Comparison of ENCODE assay signal across 8 cellular contexts in the genomic region with DNA sequence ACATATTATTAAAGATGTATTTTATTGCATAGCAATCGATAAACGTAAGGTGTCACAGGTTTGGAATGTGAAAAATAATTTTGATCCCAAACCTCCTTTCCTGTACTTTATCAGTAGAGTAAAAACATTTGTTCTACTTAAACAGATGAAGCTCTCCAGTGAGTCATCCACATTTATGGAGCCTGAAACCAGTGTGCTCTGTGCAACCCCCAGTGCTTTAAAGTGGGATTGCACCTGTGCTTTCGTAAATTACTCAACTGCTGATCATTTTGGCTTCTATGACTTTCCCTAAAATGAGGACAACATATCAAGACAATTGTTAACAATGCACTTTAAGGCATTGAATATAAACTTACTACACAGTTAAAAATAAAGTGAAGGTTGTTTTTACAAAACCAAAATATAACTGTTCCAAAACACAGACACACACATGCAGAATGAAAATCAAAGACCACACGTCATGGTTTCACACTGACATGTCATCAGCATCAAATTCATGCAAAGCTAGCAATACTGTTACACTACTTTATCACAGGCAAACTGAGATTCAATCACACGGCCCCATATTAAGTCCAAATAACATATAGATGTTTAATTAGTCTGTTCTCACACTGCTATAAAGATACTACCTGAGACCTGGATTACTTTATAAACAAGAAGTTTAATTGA. TPM values are rescaled to one million over a fixed set of nuclear protein-coding genes. Genes with fewer than 3 reads are reported as not detected.
DNase-seq lines count a peak whose midpoint lies in the region; ATAC-seq and TF ChIP-seq lines count a peak whose summit lies in the region.

No MANE protein-coding gene starts in this region.

- no peak for TF ChIP-seq EP300 in suprapubic skin (IDR thresholded peaks at IDR 0.05)

- no peak overlapping the region for H3K27ac Mint-ChIP-seq in WTC11

- H3K27me3 ChIP-seq in suprapubic skin, result no peaks in the 10 kb centered on the region

- TF ChIP-seq POLR2A in suprapubic skin (IDR thresholded peaks at IDR 0.05), result no peak

- no peaks in the 10 kb centered on the region for H3K9me3 ChIP-seq in suprapubic skin

- H3K4me3 Mint-ChIP-seq in WTC11, result no peak overlapping the region

- 85% methylated on average over 5 of the region's 5 CpGs for WGBS in suprapubic skin

- ATAC-seq in WTC11, result peak; percentile 68

- CTCF ChIA-PET in WTC11 (lab: Charles Lee), result interaction anchor here (0.7 to 1.5 kb wide), 5 partner anchors 9 to 350 kb away, joined by 3 to 7 read pairs (median 4); a partner anchor contains a TSS

- no peaks in the 10 kb centered on the region for H3K4me1 Mint-ChIP-seq in WTC11

- H3K27ac ChIP-seq in suprapubic skin, result no peak overlapping the region

- peaks cover 81% of the 10 kb centered on the region for H3K36me3 ChIP-seq in suprapubic skin

- peaks cover 16% of the 10 kb centered on the region for H3K9me3 Mint-ChIP-seq in WTC11

- 0 out of 2 replicates have a peak, but pooled peaks have one; percentile 15 for TF ChIP-seq CTCF in WTC11 (IDR thresholded peaks at IDR 0.05)
- TF ChIP-seq CTCF in suprapubic skin (IDR thresholded peaks at IDR 0.05), result peak; percentile 10 to 67

- H3K4me1 ChIP-seq in suprapubic skin, result no peaks in the 10 kb centered on the region

- H3K27me3 Mint-ChIP-seq in WTC11 (ENCODE audit: low read depth), result peaks cover 5% of the 10 kb centered on the region; the same call in 1 of the 2 replicates

- peak; percentile 69 for DNase-seq in EL
- DNase-seq in HPDE6-E6E7 (ENCODE audit: extremely low spot score), result peak; percentile 52
- DNase-seq in WTC11 (ENCODE audit: low spot score), result no peak
- peak; percentile 79 for DNase-seq in hepatic stellate cell (ENCODE audit: low spot score)
- no peak for DNase-seq in suprapubic skin (ENCODE audit: low spot score in 2 of 2)
- DNase-seq in ecto neural progenitor cell (ENCODE audit: low spot score), result no peak
- DNase-seq in pons (ENCODE audit: low spot score), result no peak
- DNase-seq in activated CD4-positive, alpha-beta T cell treated with anti-CD3 and anti-CD28 coated beads, Interleukin-2, amount 50 U/mL, for 1 hour, result no peak

- peaks cover 68% of the 10 kb centered on the region for H3K36me3 Mint-ChIP-seq in WTC11

- no peak overlapping the region for H3K4me3 ChIP-seq in suprapubic skin

- POLR2A ChIA-PET in WTC11 (lab: Charles Lee), result no interaction called here

TF ChIP-seq in WTC11, 78 proteins besides CTCF, POLR2A, EP300 and RAD21:
- TF ChIP-seq RELA (CRISPR knock-in tag; IDR thresholded peaks at IDR 0.05; ENCODE audit: borderline replicate concordance) (no peak), CREM (CRISPR knock-in tag; IDR thresholded peaks at IDR 0.05) (no peak), NR3C1 (CRISPR knock-in tag; conservative IDR thresholded peaks at IDR 0.05; ENCODE audit: low read depth) (no peak), TEAD1 (CRISPR knock-in tag; IDR thresholded peaks at IDR 0.05) (no peak), MXD4 (CRISPR knock-in tag; IDR thresholded peaks at IDR 0.05; ENCODE audit: borderline replicate concordance) (no peak), FOXJ3 (CRISPR knock-in tag; IDR thresholded peaks at IDR 0.05; ENCODE audit: borderline replicate concordance) (no peak), GABPB1 (CRISPR knock-in tag; IDR thresholded peaks at IDR 0.05) (no peak), SMAD4 (CRISPR knock-in tag; IDR thresholded peaks at IDR 0.05) (no peak), ATF1 (CRISPR knock-in tag; IDR thresholded peaks at IDR 0.05) (no peak), TP53 (CRISPR knock-in tag; IDR thresholded peaks at IDR 0.05) (no peak), ZNF219 (CRISPR knock-in tag; IDR thresholded peaks at IDR 0.05; ENCODE audit: borderline replicate concordance) (no peak), ZNF232 (CRISPR knock-in tag; IDR thresholded peaks at IDR 0.05) (no peak), EMX1 (CRISPR knock-in tag; IDR thresholded peaks at IDR 0.05) (no peak)
- TF ChIP-seq, protein P1, sequence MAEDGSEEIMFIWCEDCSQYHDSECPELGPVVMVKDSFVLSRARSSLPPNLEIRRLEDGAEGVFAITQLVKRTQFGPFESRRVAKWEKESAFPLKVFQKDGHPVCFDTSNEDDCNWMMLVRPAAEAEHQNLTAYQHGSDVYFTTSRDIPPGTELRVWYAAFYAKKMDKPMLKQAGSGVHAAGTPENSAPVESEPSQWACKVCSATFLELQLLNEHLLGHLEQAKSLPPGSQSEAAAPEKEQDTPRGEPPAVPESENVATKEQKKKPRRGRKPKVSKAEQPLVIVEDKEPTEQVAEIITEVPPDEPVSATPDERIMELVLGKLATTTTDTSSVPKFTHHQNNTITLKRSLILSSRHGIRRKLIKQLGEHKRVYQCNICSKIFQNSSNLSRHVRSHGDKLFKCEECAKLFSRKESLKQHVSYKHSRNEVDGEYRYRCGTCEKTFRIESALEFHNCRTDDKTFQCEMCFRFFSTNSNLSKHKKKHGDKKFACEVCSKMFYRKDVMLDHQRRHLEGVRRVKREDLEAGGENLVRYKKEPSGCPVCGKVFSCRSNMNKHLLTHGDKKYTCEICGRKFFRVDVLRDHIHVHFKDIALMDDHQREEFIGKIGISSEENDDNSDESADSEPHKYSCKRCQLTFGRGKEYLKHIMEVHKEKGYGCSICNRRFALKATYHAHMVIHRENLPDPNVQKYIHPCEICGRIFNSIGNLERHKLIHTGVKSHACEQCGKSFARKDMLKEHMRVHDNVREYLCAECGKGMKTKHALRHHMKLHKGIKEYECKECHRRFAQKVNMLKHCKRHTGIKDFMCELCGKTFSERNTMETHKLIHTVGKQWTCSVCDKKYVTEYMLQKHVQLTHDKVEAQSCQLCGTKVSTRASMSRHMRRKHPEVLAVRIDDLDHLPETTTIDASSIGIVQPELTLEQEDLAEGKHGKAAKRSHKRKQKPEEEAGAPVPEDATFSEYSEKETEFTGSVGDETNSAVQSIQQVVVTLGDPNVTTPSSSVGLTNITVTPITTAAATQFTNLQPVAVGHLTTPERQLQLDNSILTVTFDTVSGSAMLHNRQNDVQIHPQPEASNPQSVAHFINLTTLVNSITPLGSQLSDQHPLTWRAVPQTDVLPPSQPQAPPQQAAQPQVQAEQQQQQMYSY (CRISPR knock-in tag; IDR thresholded peaks at IDR 0.05), result no peak
- TF ChIP-seq, protein P2, sequence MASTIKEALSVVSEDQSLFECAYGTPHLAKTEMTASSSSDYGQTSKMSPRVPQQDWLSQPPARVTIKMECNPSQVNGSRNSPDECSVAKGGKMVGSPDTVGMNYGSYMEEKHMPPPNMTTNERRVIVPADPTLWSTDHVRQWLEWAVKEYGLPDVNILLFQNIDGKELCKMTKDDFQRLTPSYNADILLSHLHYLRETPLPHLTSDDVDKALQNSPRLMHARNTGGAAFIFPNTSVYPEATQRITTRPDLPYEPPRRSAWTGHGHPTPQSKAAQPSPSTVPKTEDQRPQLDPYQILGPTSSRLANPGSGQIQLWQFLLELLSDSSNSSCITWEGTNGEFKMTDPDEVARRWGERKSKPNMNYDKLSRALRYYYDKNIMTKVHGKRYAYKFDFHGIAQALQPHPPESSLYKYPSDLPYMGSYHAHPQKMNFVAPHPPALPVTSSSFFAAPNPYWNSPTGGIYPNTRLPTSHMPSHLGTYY (CRISPR knock-in tag; IDR thresholded peaks at IDR 0.05), result no peak
- TF ChIP-seq, protein P3, sequence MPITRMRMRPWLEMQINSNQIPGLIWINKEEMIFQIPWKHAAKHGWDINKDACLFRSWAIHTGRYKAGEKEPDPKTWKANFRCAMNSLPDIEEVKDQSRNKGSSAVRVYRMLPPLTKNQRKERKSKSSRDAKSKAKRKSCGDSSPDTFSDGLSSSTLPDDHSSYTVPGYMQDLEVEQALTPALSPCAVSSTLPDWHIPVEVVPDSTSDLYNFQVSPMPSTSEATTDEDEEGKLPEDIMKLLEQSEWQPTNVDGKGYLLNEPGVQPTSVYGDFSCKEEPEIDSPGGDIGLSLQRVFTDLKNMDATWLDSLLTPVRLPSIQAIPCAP (CRISPR knock-in tag; IDR thresholded peaks at IDR 0.05), result no peak

RNA-seq across cellular contexts. Expression of a gene that starts 9.7 kb away (rescaled TPM):
- total RNA-seq in WTC11 (2021) (23.9 to 27.4 TPM (median 24.0 TPM) in 3 replicates), suprapubic skin (10 to 100 TPM; 20.4 to 24.6 (median 22.0) TPM)

Comparison
In these comparisons a context has a peak if more than half of its experiments do, and no peak if none do; other contexts are left out.
1. DNase-seq: peak in EL (single experiment), HPDE6-E6E7 (single experiment) and hepatic stellate cell (single experiment); none in WTC11 (single experiment), suprapubic skin (0 of 2), ecto neural progenitor cell (single experiment), pons (single experiment) and activated CD4-positive, alpha-beta T cell treated with anti-CD3 and anti-CD28 coated beads, Interleukin-2, amount 50 U/mL, for 1 hour (single experiment).